10 cellular contexts compared by ENCODE assay signal in the genomic region with DNA sequence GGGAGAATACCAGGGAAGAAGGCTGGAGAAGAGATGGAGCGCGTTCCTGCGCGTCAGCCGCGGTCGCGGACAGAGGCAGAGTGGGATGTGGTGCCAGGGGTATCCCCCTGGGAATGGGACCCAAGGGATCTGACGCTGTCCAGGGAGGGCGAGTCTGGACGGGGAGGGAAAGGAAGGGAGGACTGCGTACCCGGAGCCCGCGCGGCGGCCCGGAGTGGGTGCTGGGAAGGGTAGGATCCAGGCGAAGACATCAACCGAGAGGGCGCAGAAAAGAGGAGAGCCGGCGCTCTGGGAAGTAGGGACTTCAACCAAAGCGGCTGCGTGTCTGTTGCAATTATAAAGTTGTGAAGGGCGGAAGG. TPM values are rescaled to one million over a fixed set of nuclear protein-coding genes. Genes with fewer than 3 reads are reported as not detected.
DNase-seq lines count a peak whose midpoint lies in the region; ATAC-seq and TF ChIP-seq lines count a peak whose summit lies in the region.
"Had no signal": no experiment of that assay in that cellular context is flagged by ENCODE, and none has a peak within 500 bp of the region (broad histone marks: within the 10 kb centered on the region; RNA-seq: fewer than 3 reads in every experiment).

No MANE protein-coding gene starts in this region.

- no peaks in the 10 kb centered on the region for H3K36me3 Mint-ChIP-seq in stimulated activated naive B cell treated with anti-CD40 and anti-IgM and Interleukin-4, amounts not matched to agents 10 μg/mL and 1 μg/mL and 100 μg/mL, for 72 hours

- H3K4me3 Mint-ChIP-seq in stimulated activated naive B cell treated with anti-CD40 and anti-IgM and Interleukin-4, amounts not matched to agents 10 μg/mL and 1 μg/mL and 100 μg/mL, for 72 hours = no peak overlapping the region

- ATAC-seq in stimulated activated naive B cell treated with anti-CD40 and anti-IgM and Interleukin-4, amounts not matched to agents 10 μg/mL and 1 μg/mL and 100 μg/mL, for 72 hours (replicated peaks) = no peak
- ATAC-seq: activated naive CD4-positive, alpha-beta T cell treated with anti-CD3 and anti-CD28 coated beads, Interleukin-2, amount 50 U/mL, for 72 hours had no signal

- H3K27ac ChIP-seq in angular gyrus (ENCODE audit: low read depth, low read length) = peak overlapping the region; percentile 88
- H3K27ac ChIP-seq in left ventricle myocardium inferior (replicated peaks) = no peak overlapping the region

- H3K4me1 ChIP-seq in left ventricle myocardium inferior = peaks cover 21% of the 10 kb centered on the region

- H3K27me3 ChIP-seq in left ventricle myocardium inferior (ENCODE audit: low read depth) = peaks cover 74% of the 10 kb centered on the region

- TF ChIP-seq CTCF in GM20000 (IDR thresholded peaks at IDR 0.05; ENCODE audit: extremely low read depth, missing control alignments) (no peak), left ventricle myocardium inferior (IDR thresholded peaks at IDR 0.05; ENCODE audit: borderline replicate concordance) (no peak)

- H3K27me3 Mint-ChIP-seq in stimulated activated naive B cell treated with anti-CD40 and anti-IgM and Interleukin-4, amounts not matched to agents 10 μg/mL and 1 μg/mL and 100 μg/mL, for 72 hours = peaks cover 42 to 48% of the 10 kb centered on the region in 2 donors

- intact Hi-C loops in left ventricle myocardium inferior (cut with micrococcal nuclease) = no loop called here

- H3K9me3 ChIP-seq in left ventricle myocardium inferior (replicated peaks) = no peaks in the 10 kb centered on the region

- peaks cover 0 to 4% of the 10 kb centered on the region in 2 donors for H3K4me1 Mint-ChIP-seq in stimulated activated naive B cell treated with anti-CD40 and anti-IgM and Interleukin-4, amounts not matched to agents 10 μg/mL and 1 μg/mL and 100 μg/mL, for 72 hours

- H3K4me3 ChIP-seq in left ventricle myocardium inferior = peak overlapping the region; percentile 60
- peak overlapping the region; percentile 50 for H3K4me3 ChIP-seq in skeletal muscle cell (ENCODE audit: low read depth, low read length)

- H3K9me3 Mint-ChIP-seq in stimulated activated naive B cell treated with anti-CD40 and anti-IgM and Interleukin-4, amounts not matched to agents 10 μg/mL and 1 μg/mL and 100 μg/mL, for 72 hours = peaks cover 0 to 2% of the 10 kb centered on the region in 2 donors
- H3K9me3 Mint-ChIP-seq: activated naive CD4-positive, alpha-beta T cell treated with anti-CD3 and anti-CD28 coated beads, Interleukin-2, amount 50 U/mL, for 72 hours had no signal

- peak; percentile 13 for DNase-seq in GM20000 (ENCODE audit: low spot score)
- no peak for DNase-seq in left ventricle myocardium inferior
- DNase-seq in skeletal muscle cell (ENCODE audit: low read depth) = no peak
- DNase-seq in stimulated activated naive B cell treated with anti-CD40 and anti-IgM and Interleukin-4, amounts not matched to agents 10 μg/mL and 1 μg/mL and 100 μg/mL, for 72 hours = no peak
- DNase-seq in NCI-H2227 treated with DMSO at 0.1 percent for 48 hours (lab: John Stamatoyannopoulos, UW) = no peak
- no peak for DNase-seq in activated CD8-positive, alpha-beta memory T cell treated with anti-CD3 and anti-CD28 coated beads, Interleukin-2, amount 50 U/mL, for 48 hours
- no peak for DNase-seq in EL

- no peak overlapping the region for H3K27ac Mint-ChIP-seq in stimulated activated naive B cell treated with anti-CD40 and anti-IgM and Interleukin-4, amounts not matched to agents 10 μg/mL and 1 μg/mL and 100 μg/mL, for 72 hours

- no peaks in the 10 kb centered on the region for H3K36me3 ChIP-seq in left ventricle myocardium inferior

RNA-seq across cellular contexts. Expression of a gene that starts 0.7 kb away (rescaled TPM):
- 0.14 TPM for total RNA-seq in left ventricle myocardium inferior
- total RNA-seq: activated naive CD4-positive, alpha-beta T cell treated with anti-CD3 and anti-CD28 coated beads, Interleukin-2, amount 50 U/mL, for 72 hours; T-helper 1 cell treated with Interleukin-12 subunit alpha and Interleukin-12 subunit beta and Interleukin-4 antibody, amounts not matched to agents 30 ng/mL and 1 ng/mL, for 36 hours had no signal
